22 cellular contexts compared by ENCODE assay signal in the genomic region with DNA sequence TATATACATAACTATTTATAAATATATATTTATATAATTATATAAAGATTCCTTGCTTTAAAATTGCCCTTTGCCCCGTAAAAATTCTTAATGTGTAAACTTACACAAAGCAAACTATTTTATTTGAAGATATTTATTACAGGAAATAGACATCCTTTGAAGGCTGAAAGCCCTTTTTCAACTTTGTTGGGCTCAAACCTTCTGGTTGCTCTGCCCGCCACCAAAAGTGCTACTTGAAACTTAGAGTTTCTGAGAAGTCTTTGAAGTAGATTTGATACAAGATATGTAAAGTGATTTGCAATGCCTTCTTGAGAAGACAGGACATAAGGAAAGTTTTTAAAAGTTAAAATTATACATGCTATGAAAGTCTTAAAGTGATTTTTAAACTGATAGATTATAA. TPM values are rescaled to one million over a fixed set of nuclear protein-coding genes. Genes with fewer than 3 reads are reported as not detected.
DNase-seq lines count a peak whose midpoint lies in the region; ATAC-seq and TF ChIP-seq lines count a peak whose summit lies in the region.
"Had no signal": no experiment of that assay in that cellular context is flagged by ENCODE, and none has a peak within 500 bp of the region (broad histone marks: within the 10 kb centered on the region; RNA-seq: fewer than 3 reads in every experiment).

No MANE protein-coding gene starts in this region.

- peaks cover 32% of the 10 kb centered on the region for H3K36me3 Mint-ChIP-seq in activated CD4-positive, alpha-beta T cell treated with anti-CD3 and anti-CD28 coated beads, Interleukin-2, amount 10 ng/mL, durations not matched to agents 24 days and 14 days (ENCODE audit: low read depth)
- H3K36me3 Mint-ChIP-seq in activated CD4-positive, alpha-beta memory T cell treated with anti-CD3 and anti-CD28 coated beads, Interleukin-2, amount 10 ng/mL, durations not matched to agents 7 days and 5 days (ENCODE audit: low read depth): peaks cover 31% of the 10 kb centered on the region

- no peak overlapping the region for H3K4me3 ChIP-seq in DND-41 (ENCODE audit: low read depth in 1 of 2, low read length in 2 of 2)
- H3K4me3 ChIP-seq in Jurkat, Clone E6-1 (ENCODE audit: low read length): no peak overlapping the region
- no peak overlapping the region for H3K4me3 ChIP-seq in ascending aorta

- H3K9me3 ChIP-seq in DND-41 (ENCODE audit: insufficient read depth, low read length, severe bottlenecking) (no peaks in the 10 kb centered on the region), ascending aorta (no peaks in the 10 kb centered on the region)

- CTCF ChIA-PET in activated CD4-positive, alpha-beta memory T cell treated with anti-CD3 and anti-CD28 coated beads, Interleukin-2, amount 10 ng/mL, durations not matched to agents 7 days and 5 days (lab: Charles Lee): interaction anchor here (1.3 to 1.6 kb wide), 2 partner anchors 22 to 41 kb away, joined by 4 read pairs; a partner anchor contains a TSS

- peaks cover 23% of the 10 kb centered on the region for H3K4me1 Mint-ChIP-seq in activated CD4-positive, alpha-beta T cell treated with anti-CD3 and anti-CD28 coated beads, Interleukin-2, amount 10 ng/mL, durations not matched to agents 24 days and 14 days
- peaks cover 21% of the 10 kb centered on the region for H3K4me1 Mint-ChIP-seq in activated CD4-positive, alpha-beta memory T cell treated with anti-CD3 and anti-CD28 coated beads, Interleukin-2, amount 10 ng/mL, durations not matched to agents 7 days and 5 days

- H3K27me3 Mint-ChIP-seq in activated CD4-positive, alpha-beta T cell treated with anti-CD3 and anti-CD28 coated beads, Interleukin-2, amount 10 ng/mL, durations not matched to agents 24 days and 14 days: no peaks in the 10 kb centered on the region
- no peaks in the 10 kb centered on the region for H3K27me3 Mint-ChIP-seq in activated CD4-positive, alpha-beta memory T cell treated with anti-CD3 and anti-CD28 coated beads, Interleukin-2, amount 10 ng/mL, durations not matched to agents 7 days and 5 days
- H3K27me3 Mint-ChIP-seq: CD8-positive, alpha-beta memory T cell had no signal

- peak overlapping the region; percentile 15 for H3K4me3 Mint-ChIP-seq in activated CD4-positive, alpha-beta T cell treated with anti-CD3 and anti-CD28 coated beads, Interleukin-2, amount 10 ng/mL, durations not matched to agents 24 days and 14 days
- H3K4me3 Mint-ChIP-seq in activated CD4-positive, alpha-beta memory T cell treated with anti-CD3 and anti-CD28 coated beads, Interleukin-2, amount 10 ng/mL, durations not matched to agents 7 days and 5 days: no peak overlapping the region
- H3K4me3 Mint-ChIP-seq: CD8-positive, alpha-beta memory T cell had no signal

- no peak overlapping the region for H3K27ac Mint-ChIP-seq in activated CD4-positive, alpha-beta T cell treated with anti-CD3 and anti-CD28 coated beads, Interleukin-2, amount 10 ng/mL, durations not matched to agents 24 days and 14 days
- H3K27ac Mint-ChIP-seq in activated CD4-positive, alpha-beta memory T cell treated with anti-CD3 and anti-CD28 coated beads, Interleukin-2, amount 10 ng/mL, durations not matched to agents 7 days and 5 days: no peak overlapping the region
- H3K27ac Mint-ChIP-seq: CD8-positive, alpha-beta memory T cell had no signal

- peak; percentile 69 for DNase-seq in activated CD4-positive, alpha-beta T cell treated with anti-CD3 and anti-CD28 coated beads, Interleukin-2, amount 10 ng/mL, durations not matched to agents 24 days and 14 days
- no peak for DNase-seq in activated CD4-positive, alpha-beta T cell treated with anti-CD3 and anti-CD28 coated beads, Interleukin-2, amount 50 U/mL, for 1 hour
- peak; percentile 59 for DNase-seq in DND-41
- DNase-seq in Jurkat, Clone E6-1 (ENCODE audit: low read depth, low spot score): peak; percentile 22
- DNase-seq in activated CD4-positive, alpha-beta memory T cell treated with anti-CD3 and anti-CD28 coated beads, Interleukin-2, amount 10 ng/mL, durations not matched to agents 7 days and 5 days: peak; percentile 22
- no peak for DNase-seq in SHP77 (lab: John Stamatoyannopoulos, UW)
- DNase-seq in ascending aorta (ENCODE audit: low spot score in 2 of 2): no peak
- no peak for DNase-seq in cerebellar cortex (ENCODE audit: low spot score)
- DNase-seq: Calu3; CD8-positive, alpha-beta memory T cell; DMS153; GDM1; KBM-7; NCI-H1105; NCI-H146; NCI-H2029; NCI-H2171 treated with DMSO at 0.1 percent for 48 hours; NCI-H524 treated with DMSO at 0.1 percent for 48 hours had no signal

- intact Hi-C loops in activated CD4-positive, alpha-beta T cell treated with anti-CD3 and anti-CD28 coated beads, Interleukin-2, amount 10 ng/mL, durations not matched to agents 24 days and 14 days (cut with micrococcal nuclease): loop anchor here (5.0 kb wide), 1 partner anchor 34 kb away; a partner anchor contains a TSS
- intact Hi-C loops in ascending aorta (cut with DNase I): no loop called here

- H3K9ac ChIP-seq in DND-41 (ENCODE audit: low read depth, low read length): no peak overlapping the region

- H3K27ac ChIP-seq in DND-41 (ENCODE audit: low read length) (no peak overlapping the region), ascending aorta (no peak overlapping the region)
- H3K27ac ChIP-seq: C4-2B, HL-60 had no signal

- H3K4me1 ChIP-seq in DND-41 (ENCODE audit: insufficient read depth, low read length) (peaks cover 41% of the 10 kb centered on the region), ascending aorta (peaks cover 0 to 4% of the 10 kb centered on the region in 2 donors)

- no peak overlapping the region for H2AFZ ChIP-seq in DND-41 (ENCODE audit: low read depth, low read length)

- peaks cover 3% of the 10 kb centered on the region; the same call in 1 of the 2 replicates for H4K20me1 ChIP-seq in DND-41 (ENCODE audit: insufficient read depth, low read length)

- TF ChIP-seq CTCF in DND-41 (IDR thresholded peaks at IDR 0.05; ENCODE audit: borderline replicate concordance, extremely low read depth, low read length, poor library complexity, severe bottlenecking) (no peak), ascending aorta (IDR thresholded peaks at IDR 0.05) (no peak)

- peaks cover 33% of the 10 kb centered on the region for H3K79me2 ChIP-seq in DND-41 (ENCODE audit: insufficient read depth, low read length)

- H3K9me3 Mint-ChIP-seq in activated CD4-positive, alpha-beta T cell treated with anti-CD3 and anti-CD28 coated beads, Interleukin-2, amount 10 ng/mL, durations not matched to agents 24 days and 14 days: no peaks in the 10 kb centered on the region
- no peaks in the 10 kb centered on the region for H3K9me3 Mint-ChIP-seq in activated CD4-positive, alpha-beta memory T cell treated with anti-CD3 and anti-CD28 coated beads, Interleukin-2, amount 10 ng/mL, durations not matched to agents 7 days and 5 days
- H3K9me3 Mint-ChIP-seq: CD8-positive, alpha-beta memory T cell had no signal

- POLR2A ChIA-PET in activated CD4-positive, alpha-beta memory T cell treated with anti-CD3 and anti-CD28 coated beads, Interleukin-2, amount 10 ng/mL, durations not matched to agents 7 days and 5 days (lab: Charles Lee): no interaction called here

- H3K27me3 ChIP-seq in DND-41 (ENCODE audit: insufficient read depth, low read length, poor library complexity) (no peaks in the 10 kb centered on the region), ascending aorta (no peaks in the 10 kb centered on the region)

- H3K4me2 ChIP-seq in DND-41 (ENCODE audit: insufficient read depth, low read length): no peak overlapping the region

- peak; percentile 75 for ATAC-seq in DND-41 (ENCODE audit: insufficient read depth, low read depth)
- ATAC-seq: HepG2, Right ventricle myocardium inferior had no signal

- H3K36me3 ChIP-seq in DND-41 (ENCODE audit: insufficient read depth, low read length): peaks cover 47% of the 10 kb centered on the region
- H3K36me3 ChIP-seq in ascending aorta: peaks cover 8 to 22% of the 10 kb centered on the region in 2 donors

RNA-seq across cellular contexts. Expression of a gene that starts 36.6 kb away (rescaled TPM):
- 5.0 and 8.1 TPM in 2 replicates for total RNA-seq in activated CD4-positive, alpha-beta T cell treated with anti-CD3 and anti-CD28 coated beads, Interleukin-2, amount 10 ng/mL, durations not matched to agents 24 days and 14 days
- polyA plus RNA-seq in Jurkat, Clone E6-1 (2012; ENCODE audit: insufficient read depth, insufficient read length): 8.4 TPM
- 1 to 10 TPM; 2.8 to 2.9 TPM for total RNA-seq in activated CD4-positive, alpha-beta memory T cell treated with anti-CD3 and anti-CD28 coated beads, Interleukin-2, amount 10 ng/mL, durations not matched to agents 7 days and 5 days
- total RNA-seq in ascending aorta: not detected

RNA-seq across cellular contexts. Expression of a gene that starts 40.9 kb away (rescaled TPM):
- total RNA-seq in activated CD4-positive, alpha-beta T cell treated with anti-CD3 and anti-CD28 coated beads, Interleukin-2, amount 10 ng/mL, durations not matched to agents 24 days and 14 days: 74.6 and 77.1 TPM in 2 replicates
- polyA plus RNA-seq in Jurkat, Clone E6-1 (2012; ENCODE audit: insufficient read depth, insufficient read length): 112 TPM
- total RNA-seq in activated CD4-positive, alpha-beta memory T cell treated with anti-CD3 and anti-CD28 coated beads, Interleukin-2, amount 10 ng/mL, durations not matched to agents 7 days and 5 days: 10 to 100 TPM; 59.4 to 59.5 TPM
- 28.3 TPM for total RNA-seq in ascending aorta

Comparison
In these comparisons a context has a peak if more than half of its experiments do, and no peak if none do; other contexts are left out.
1. DNase-seq: peak in activated CD4-positive, alpha-beta T cell treated with anti-CD3 and anti-CD28 coated beads, Interleukin-2, amount 10 ng/mL, durations not matched to agents 24 days and 14 days (single experiment), DND-41 (single experiment), Jurkat, Clone E6-1 (single experiment) and activated CD4-positive, alpha-beta memory T cell treated with anti-CD3 and anti-CD28 coated beads, Interleukin-2, amount 10 ng/mL, durations not matched to agents 7 days and 5 days (single experiment); none in activated CD4-positive, alpha-beta T cell treated with anti-CD3 and anti-CD28 coated beads, Interleukin-2, amount 50 U/mL, for 1 hour (single experiment), SHP77 (0 of 2), ascending aorta (0 of 2) and cerebellar cortex (single experiment).